ENCODE assay signal across 20 cellular contexts in the genomic region with DNA sequence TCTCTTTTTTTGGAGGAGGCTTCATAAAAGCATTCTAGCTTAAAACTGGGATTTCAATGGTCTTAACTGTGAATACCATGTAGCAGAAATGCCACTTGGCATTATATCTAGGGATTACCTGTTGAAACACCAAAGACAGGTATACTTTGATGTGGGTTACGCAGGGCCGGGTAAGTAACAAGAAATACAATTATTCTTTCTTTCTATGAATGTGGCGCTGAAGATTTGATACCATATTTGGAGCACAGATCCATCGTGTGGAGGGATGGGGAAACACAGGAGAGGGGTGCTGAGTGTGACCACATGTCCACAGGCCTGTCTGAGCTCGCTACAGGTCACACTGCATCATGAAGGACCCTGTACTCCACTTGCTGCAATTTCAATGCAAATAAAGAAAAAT.
DNase-seq lines count a peak whose midpoint lies in the region; ATAC-seq and TF ChIP-seq lines count a peak whose summit lies in the region.
"Had no signal": no experiment of that assay in that cellular context is flagged by ENCODE, and none has a peak within 500 bp of the region (broad histone marks: within the 10 kb centered on the region; RNA-seq: fewer than 3 reads in every experiment).

No MANE protein-coding gene starts in this region.

- intact Hi-C loops in left ventricle myocardium superior (cut with micrococcal nuclease): no loop called here
- intact Hi-C loops in left ventricle myocardium inferior (cut with micrococcal nuclease): no loop called here

- TF ChIP-seq CTCF in left ventricle myocardium inferior (IDR thresholded peaks at IDR 0.05; ENCODE audit: borderline replicate concordance): no peak

- H3K36me3 ChIP-seq in left ventricle myocardium inferior: no peaks in the 10 kb centered on the region
- H3K36me3 ChIP-seq: ascending aorta, colonic mucosa had no signal

- H3K4me3 ChIP-seq in left ventricle myocardium inferior: no peak overlapping the region
- H3K4me3 ChIP-seq: colonic mucosa had no signal

- peak; percentile 28 for ATAC-seq in left ventricle myocardium superior
- peak; percentile 68 for ATAC-seq in T-helper 17 cell
- peak; percentile 66 for ATAC-seq in esophagus mucosa
- ATAC-seq in stimulated activated naive CD8-positive, alpha-beta T cell treated with anti-CD3 and anti-CD28 coated beads, Interleukin-15, amount 100 ng/mL, for 72 hours: peak; percentile 60
- no peak for ATAC-seq in GM18498 (IDR thresholded peaks at IDR 0.05; ENCODE audit: unreplicated experiment)
- no peak for ATAC-seq in GM19467 (IDR thresholded peaks at IDR 0.05; ENCODE audit: unreplicated experiment)
- ATAC-seq: Panc1 had no signal

- H3K9me3 ChIP-seq in left ventricle myocardium inferior (replicated peaks): peaks cover 6% of the 10 kb centered on the region
- H3K9me3 ChIP-seq in T-helper 17 cell (ENCODE audit: control insufficient read depth, low read length, poor library complexity, severe bottlenecking): no peaks in the 10 kb centered on the region
- H3K9me3 ChIP-seq: ascending aorta, colonic mucosa had no signal

- H3K9me3 Mint-ChIP-seq in stimulated activated naive CD8-positive, alpha-beta T cell treated with anti-CD3 and anti-CD28 coated beads, Interleukin-15, amount 100 ng/mL, for 72 hours: no peaks in the 10 kb centered on the region
- H3K9me3 Mint-ChIP-seq: CD8-positive, alpha-beta memory T cell had no signal

- H3K4me1 Mint-ChIP-seq in T-helper 17 cell: peaks cover 33% of the 10 kb centered on the region
- peaks cover 63% of the 10 kb centered on the region for H3K4me1 Mint-ChIP-seq in stimulated activated naive CD8-positive, alpha-beta T cell treated with anti-CD3 and anti-CD28 coated beads, Interleukin-15, amount 100 ng/mL, for 72 hours

- no peak overlapping the region for H3K27ac ChIP-seq in left ventricle myocardium inferior (replicated peaks)
- H3K27ac ChIP-seq: ascending aorta, colonic mucosa, epithelial cell of prostate had no signal

- H3K27me3 ChIP-seq in left ventricle myocardium inferior (ENCODE audit: low read depth): no peaks in the 10 kb centered on the region
- H3K27me3 ChIP-seq: ascending aorta, colonic mucosa had no signal

- DNase-seq in left ventricle myocardium superior (no peak), left ventricle myocardium inferior (no peak), T-helper 17 cell (no peak), NCI-H1092 (lab: John Stamatoyannopoulos, UW) (no peak)
- no peak for DNase-seq in stimulated activated naive CD8-positive, alpha-beta T cell treated with anti-CD3 and anti-CD28 coated beads, Interleukin-15, amount 100 ng/mL, for 72 hours
- DNase-seq: activated CD4-positive, alpha-beta T cell treated with anti-CD3 and anti-CD28 coated beads, Interleukin-2, amount 10 ng/mL, durations not matched to agents 7 days and 5 days; activated naive CD4-positive, alpha-beta T cell treated with Interleukin-2 at 50 U/mL for 16 hours; CD8-positive, alpha-beta memory T cell; colonic mucosa; left cardiac atrium; NCI-H1417 treated with DMSO at 0.1 percent for 48 hours; NCI-H2171; NCI-H774; occipital lobe had no signal

- no peaks in the 10 kb centered on the region for H3K36me3 Mint-ChIP-seq in T-helper 17 cell (ENCODE audit: low read depth)

- peak overlapping the region; percentile 53 for H3K27ac Mint-ChIP-seq in T-helper 17 cell
- peak overlapping the region; percentile 49 to 79 for H3K27ac Mint-ChIP-seq in stimulated activated naive CD8-positive, alpha-beta T cell treated with anti-CD3 and anti-CD28 coated beads, Interleukin-15, amount 100 ng/mL, for 72 hours
- H3K27ac Mint-ChIP-seq: activated CD4-positive, alpha-beta T cell treated with anti-CD3 and anti-CD28 coated beads, Interleukin-2, amount 10 ng/mL, durations not matched to agents 7 days and 5 days had no signal

- no peak overlapping the region for H3K4me3 Mint-ChIP-seq in T-helper 17 cell
- peak overlapping the region in 1 of 2 donors; percentile 2 for H3K4me3 Mint-ChIP-seq in stimulated activated naive CD8-positive, alpha-beta T cell treated with anti-CD3 and anti-CD28 coated beads, Interleukin-15, amount 100 ng/mL, for 72 hours
- H3K4me3 Mint-ChIP-seq: activated CD4-positive, alpha-beta T cell treated with anti-CD3 and anti-CD28 coated beads, Interleukin-2, amount 10 ng/mL, durations not matched to agents 7 days and 5 days; CD8-positive, alpha-beta memory T cell had no signal

- peaks cover 30% of the 10 kb centered on the region for H3K4me1 ChIP-seq in left ventricle myocardium inferior
- H3K4me1 ChIP-seq: colonic mucosa had no signal

- H3K27me3 Mint-ChIP-seq in T-helper 17 cell: no peaks in the 10 kb centered on the region
- H3K27me3 Mint-ChIP-seq in stimulated activated naive CD8-positive, alpha-beta T cell treated with anti-CD3 and anti-CD28 coated beads, Interleukin-15, amount 100 ng/mL, for 72 hours: no peaks in the 10 kb centered on the region
- H3K27me3 Mint-ChIP-seq: activated CD4-positive, alpha-beta T cell treated with anti-CD3 and anti-CD28 coated beads, Interleukin-2, amount 10 ng/mL, durations not matched to agents 7 days and 5 days; CD8-positive, alpha-beta memory T cell had no signal

Comparison
In these comparisons a context has a peak if more than half of its experiments do, and no peak if none do; other contexts are left out.
1. ATAC-seq: peak in left ventricle myocardium superior (single experiment), T-helper 17 cell (single experiment), esophagus mucosa (single experiment) and stimulated activated naive CD8-positive, alpha-beta T cell treated with anti-CD3 and anti-CD28 coated beads, Interleukin-15, amount 100 ng/mL, for 72 hours (single experiment); none in GM18498 (single experiment) and GM19467 (single experiment).